Comparison of ENCODE assay signal across 18 cellular contexts in the genomic region with DNA sequence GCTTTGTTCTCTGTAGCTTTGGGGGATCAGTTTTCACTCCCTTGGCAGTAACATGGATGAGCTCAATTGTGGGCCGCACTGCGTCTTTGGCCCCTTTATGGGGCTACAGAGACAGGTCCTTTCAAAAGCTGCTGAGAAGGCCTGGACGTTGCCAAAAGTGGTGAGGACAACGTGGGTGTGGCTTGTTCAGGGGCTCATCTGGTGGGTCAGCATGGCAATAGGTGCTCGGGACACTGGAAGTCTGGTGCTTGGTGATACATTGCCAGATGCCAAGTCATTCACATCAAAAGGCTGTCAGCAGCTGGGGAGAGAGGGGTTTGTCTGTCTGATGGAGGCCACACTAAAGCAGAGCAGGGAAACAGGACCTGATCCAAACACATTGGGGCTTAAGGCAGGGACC.
"Had no signal": no experiment of that assay in that cellular context is flagged by ENCODE, and none has a peak within 500 bp of the region (broad histone marks: within the 10 kb centered on the region; RNA-seq: fewer than 3 reads in every experiment).

No MANE protein-coding gene starts in this region.

- H3K27me3 ChIP-seq: MG63, SJSA1 had no signal

- DNase-seq: Karpas-422, KG1, MG63, NCI-H1105, NCI-H1436 treated with DMSO at 0.1 percent for 48 hours, NCI-H1694, NCI-H2171, NCI-H226, NCI-H446, NCI-H510A, NCI-H524 treated with DMSO at 0.1 percent for 48 hours, NCI-H69, NCI-H774, Right ventricle myocardium superior, RPMI8226, SIG-M5 had no signal

- H3K4me3 ChIP-seq: MG63, SJSA1, SK-N-MC had no signal

- H3K9me3 ChIP-seq: MG63, SJSA1 had no signal

- H3K27ac ChIP-seq: SJSA1, SK-N-MC had no signal

- H3K36me3 ChIP-seq: MG63, SJSA1 had no signal
